Comparison of ENCODE assay signal across 9 cellular contexts in the genomic region with DNA sequence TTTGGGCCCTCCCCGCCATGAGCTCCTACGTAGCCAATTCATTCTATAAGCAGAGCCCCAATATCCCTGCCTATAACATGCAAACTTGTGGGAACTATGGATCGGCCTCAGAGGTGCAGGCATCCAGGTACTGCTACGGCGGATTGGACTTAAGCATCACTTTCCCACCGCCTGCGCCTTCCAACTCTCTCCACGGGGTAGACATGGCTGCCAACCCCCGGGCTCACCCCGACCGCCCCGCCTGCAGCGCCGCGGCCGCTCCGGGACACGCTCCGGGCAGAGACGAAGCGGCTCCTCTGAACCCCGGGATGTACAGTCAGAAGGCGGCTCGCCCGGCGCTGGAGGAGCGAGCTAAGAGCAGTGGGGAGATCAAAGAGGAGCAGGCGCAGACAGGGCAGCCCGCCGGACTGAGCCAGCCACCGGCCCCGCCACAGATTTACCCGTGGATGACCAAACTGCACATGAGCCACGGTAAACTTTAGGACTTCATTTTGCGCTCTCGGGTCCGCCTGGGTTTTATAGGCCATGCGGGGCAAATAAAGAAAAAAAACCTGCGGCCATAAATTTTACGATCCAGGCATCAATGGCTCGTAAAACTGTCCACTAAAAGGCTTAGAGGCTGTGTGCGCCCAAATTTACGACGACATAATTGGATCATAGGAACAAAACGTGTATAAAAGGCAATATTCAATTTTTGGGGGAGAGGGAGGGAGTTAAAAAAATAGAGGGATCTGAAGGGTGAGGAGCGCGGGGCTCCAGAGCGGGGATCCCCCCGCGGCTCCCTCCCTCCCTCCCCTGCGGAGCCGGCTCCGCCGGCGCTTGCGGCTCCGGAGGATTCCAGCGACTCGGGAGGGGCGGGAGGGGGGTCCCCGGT. TPM values are rescaled to one million over a fixed set of nuclear protein-coding genes. Genes with fewer than 3 reads are reported as not detected.
A peak's percentile ranks its signal among the peaks of the same experiment; 100 is the strongest.
DNase-seq lines count a peak whose midpoint lies in the region; ATAC-seq and TF ChIP-seq lines count a peak whose summit lies in the region.
"Had no signal": no experiment of that assay in that cellular context is flagged by ENCODE, and none has a peak within 500 bp of the region (broad histone marks: within the 10 kb centered on the region; RNA-seq: fewer than 3 reads in every experiment).

No MANE protein-coding gene starts in this region.

- TF ChIP-seq POLR2A in adrenal gland (IDR thresholded peaks at IDR 0.05) = no peak

- peaks cover 13 to 47% of the 10 kb centered on the region in 2 donors for H3K4me1 ChIP-seq in adrenal gland (replicated peaks in 1 of 2)
- H3K4me1 ChIP-seq in muscle layer of colon (ENCODE audit: insufficient read depth, low read length) = peaks cover 17% of the 10 kb centered on the region

- peak; percentile 63 for DNase-seq in AG20443 (ENCODE audit: low spot score)
- peak; percentile 54 for DNase-seq in HT1080 (ENCODE audit: low read depth)
- peak in 6 of 7 donors; percentile 25 to 73 (median 56) for DNase-seq in adrenal gland
- no peak for DNase-seq in Ammon's horn (ENCODE audit: low spot score)
- DNase-seq in head of caudate nucleus = no peak
- no peak for DNase-seq in HUDEP-2 (lab: John Stamatoyannopoulos, UW; ENCODE audit: unreplicated experiment in 76 of 76)

- peak overlapping the region in 2 of 4 donors; percentile 33 to 47 for H3K4me3 ChIP-seq in adrenal gland
- H3K4me3 ChIP-seq in muscle layer of colon (ENCODE audit: low read depth in 1 of 2, low read length in 2 of 2) = peak overlapping the region; percentile 41 to 58

- intact Hi-C loops in adrenal gland (cut with DNase I) (loop anchor here (5.0 to 10.0 kb wide), 2 partner anchors 101 to 159 kb away; no protein-coding TSS in a partner anchor), head of caudate nucleus (cut with DNase I) (no loop called here)

- H3K27me3 ChIP-seq in adrenal gland = no peaks in the 10 kb centered on the region
- peaks cover 29 to 84% of the 10 kb centered on the region in 2 donors for H3K27me3 ChIP-seq in muscle layer of colon (ENCODE audit: control insufficient read depth in 1 of 2, insufficient read depth in 2 of 2, low read length in 2 of 2)

- ATAC-seq in HG03457 (IDR thresholded peaks at IDR 0.05; ENCODE audit: unreplicated experiment) = no peak

- H3K36me3 ChIP-seq in adrenal gland (replicated peaks in 1 of 2) (no peaks in the 10 kb centered on the region), muscle layer of colon (ENCODE audit: insufficient read depth, low read length) (no peaks in the 10 kb centered on the region)

- H3K9me3 ChIP-seq in adrenal gland (replicated peaks in 1 of 3) (no peaks in the 10 kb centered on the region), muscle layer of colon (ENCODE audit: low read length) (no peaks in the 10 kb centered on the region)

- H3K27ac ChIP-seq in adrenal gland (peak overlapping the region in 2 of 5 donors; percentile 74 to 77), muscle layer of colon (ENCODE audit: low read depth, low read length) (no peak overlapping the region)

- no peak for TF ChIP-seq CTCF in adrenal gland (IDR thresholded peaks at IDR 0.05)

- no peak overlapping the region for H3K9ac ChIP-seq in muscle layer of colon (ENCODE audit: low read length)

- WGBS in adrenal gland, 4 donors = 1 to 2% (median 2%) methylated on average over 36 to 60 of the region's 61 CpGs

RNA-seq across cellular contexts. Expression of a gene that starts 0.5 kb away (rescaled TPM):
- 0.70 and 2.3 TPM in 2 replicates for total RNA-seq in HT1080 (2014; rRNA removed; shearing (Covaris generic))
- polyA plus RNA-seq in HT1080 (2015; cell fraction: cytosol; rRNA removed) = 2.2 and 2.9 TPM in 2 replicates
- polyA plus RNA-seq in HT1080 (2015; cell fraction: nucleus; rRNA removed) = 0.77 and 1.9 TPM in 2 replicates
- 1 to 10 TPM in 3 of 8 donors, under 1 TPM in 5; 0.36 to 1.9 (median 0.91) TPM for total RNA-seq in adrenal gland
- polyA plus RNA-seq in adrenal gland = 1 to 10 TPM in 1 of 3 donors, under 1 TPM in 2; 0.48 to 1.3 (median 0.51) TPM
- total RNA-seq: dermis microvascular lymphatic vessel endothelial cell had no signal

RNA-seq across cellular contexts. Expression of a gene that starts 5.1 kb away (rescaled TPM):
- 1.3 and 2.0 TPM in 2 replicates for total RNA-seq in HT1080 (2014; rRNA removed; shearing (Covaris generic))
- polyA plus RNA-seq in HT1080 (2015; cell fraction: cytosol; rRNA removed) = 5.8 and 6.7 TPM in 2 replicates
- 10.2 and 10.6 TPM in 2 replicates for polyA plus RNA-seq in HT1080 (2015; cell fraction: nucleus; rRNA removed)
- total RNA-seq in adrenal gland = 10 to 100 TPM in 4 of 8 donors, 1 to 10 TPM in 4; 1.5 to 20.3 (median 9.4) TPM
- polyA plus RNA-seq in adrenal gland = 10 to 100 TPM; 19.9 to 23.1 (median 21.2) TPM
- total RNA-seq: dermis microvascular lymphatic vessel endothelial cell had no signal

RNA-seq across cellular contexts. Expression of a gene that starts 20.3 kb away (rescaled TPM):
- total RNA-seq in HT1080 (2014; rRNA removed; shearing (Covaris generic)) = 1.8 and 1.9 TPM in 2 replicates
- 2.4 and 2.6 TPM in 2 replicates for polyA plus RNA-seq in HT1080 (2015; cell fraction: cytosol; rRNA removed)
- 2.4 and 3.3 TPM in 2 replicates for polyA plus RNA-seq in HT1080 (2015; cell fraction: nucleus; rRNA removed)
- 1 to 10 TPM in 6 of 8 donors, under 1 TPM in 2; 0.78 to 7.4 (median 3.5) TPM for total RNA-seq in adrenal gland
- polyA plus RNA-seq in adrenal gland = 1 to 10 TPM; 2.9 to 7.3 (median 3.0) TPM
- total RNA-seq: dermis microvascular lymphatic vessel endothelial cell had no signal

RNA-seq across cellular contexts. Expression of a gene that starts 24.6 kb away (rescaled TPM):
- 1.9 and 2.9 TPM in 2 replicates for total RNA-seq in HT1080 (2014; rRNA removed; shearing (Covaris generic))
- 5.6 and 6.3 TPM in 2 replicates for polyA plus RNA-seq in HT1080 (2015; cell fraction: cytosol; rRNA removed)
- polyA plus RNA-seq in HT1080 (2015; cell fraction: nucleus; rRNA removed) = 3.1 and 3.5 TPM in 2 replicates
- 1 to 10 TPM; 1.8 to 8.3 (median 4.4) TPM for total RNA-seq in adrenal gland
- polyA plus RNA-seq in adrenal gland = 1 to 10 TPM; 3.3 to 7.4 (median 3.4) TPM
- total RNA-seq: dermis microvascular lymphatic vessel endothelial cell had no signal

RNA-seq across cellular contexts. Expression of a gene that starts 33.4 kb away (rescaled TPM):
- 9.7 and 12.2 TPM in 2 replicates for total RNA-seq in HT1080 (2014; rRNA removed; shearing (Covaris generic))
- polyA plus RNA-seq in HT1080 (2015; cell fraction: cytosol; rRNA removed) = 5.6 and 7.5 TPM in 2 replicates
- polyA plus RNA-seq in HT1080 (2015; cell fraction: nucleus; rRNA removed) = 6.2 and 6.7 TPM in 2 replicates
- total RNA-seq in adrenal gland = 1 to 10 TPM in 7 of 8 donors, not detected in 1; 1.2 to 5.6 (median 2.7) TPM
- polyA plus RNA-seq in adrenal gland = 10 to 100 TPM in 1 of 3 donors, 1 to 10 TPM in 2; 5.6 to 12.1 (median 7.3) TPM

Comparison
In these comparisons a context has a peak if more than half of its experiments do, and no peak if none do; other contexts are left out.
1. DNase-seq: peak in AG20443 (single experiment), HT1080 (single experiment) and adrenal gland (6 of 7); none in Ammon's horn (single experiment), head of caudate nucleus (0 of 42) and HUDEP-2 (0 of 76).